In the genomic region with DNA sequence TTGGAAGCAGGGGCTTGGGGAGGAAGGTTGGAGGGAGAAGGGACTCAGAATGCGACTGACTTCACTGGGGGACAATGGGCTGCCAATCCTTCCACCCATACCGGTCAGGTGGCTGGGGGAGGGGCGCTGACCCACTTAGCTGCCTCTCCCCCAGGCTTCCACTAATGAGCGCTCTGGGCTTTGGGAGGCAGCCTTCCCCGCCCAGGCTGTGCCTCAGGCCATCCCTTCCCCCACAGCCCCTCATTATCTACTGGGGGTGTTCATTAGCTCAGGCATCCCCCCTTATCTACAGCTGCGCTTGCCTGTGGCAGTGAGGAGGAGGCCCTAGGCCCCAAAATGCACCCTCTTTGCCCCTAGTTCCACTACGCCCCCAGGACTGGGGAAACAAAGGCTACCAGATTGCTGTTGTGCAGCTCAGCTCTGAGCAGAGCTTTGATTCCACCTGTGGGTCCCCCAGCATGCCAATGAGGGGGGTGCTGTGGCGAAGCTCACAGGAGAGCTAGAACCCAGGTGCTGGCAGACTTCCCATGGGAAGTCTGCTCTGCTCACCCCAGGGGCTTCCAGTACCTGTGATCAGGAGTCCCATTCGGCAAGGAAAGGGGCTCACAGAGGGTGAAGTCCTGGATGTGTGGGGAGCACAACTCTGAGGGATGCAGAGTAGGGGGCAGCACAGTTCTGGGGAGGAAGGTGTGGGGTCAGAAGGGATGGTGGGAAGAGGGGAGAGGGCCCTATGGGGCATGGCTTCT, we compare ENCODE assay signal across 19 cellular contexts. TPM values are rescaled to one million over a fixed set of nuclear protein-coding genes. Genes with fewer than 3 reads are reported as not detected.
DNase-seq lines count a peak whose midpoint lies in the region; ATAC-seq and TF ChIP-seq lines count a peak whose summit lies in the region.
"Had no signal": no experiment of that assay in that cellular context is flagged by ENCODE, and none has a peak within 500 bp of the region (broad histone marks: within the 10 kb centered on the region; RNA-seq: fewer than 3 reads in every experiment).

No MANE protein-coding gene starts in this region.

- intact Hi-C loops in Right ventricle myocardium inferior (cut with DNase I) (no loop called here), left ventricle myocardium superior (cut with micrococcal nuclease) (no loop called here), lower lobe of right lung (cut with DNase I) (no loop called here), spleen (cut with DNase I; ENCODE audit: low total_unique reads) (loop anchor here (10.0 kb wide), 1 partner anchor 149 kb away; a partner anchor contains a TSS), testis (cut with DNase I; ENCODE audit: low total_unique reads) (no loop called here)

- TF ChIP-seq CTCF in WERI-Rb-1 (IDR thresholded peaks at IDR 0.05; ENCODE audit: low read depth, low read length) = no peak
- no peak for TF ChIP-seq CTCF in lower lobe of right lung (IDR thresholded peaks at IDR 0.05)
- no peak for TF ChIP-seq CTCF in spleen (IDR thresholded peaks at IDR 0.05 in 8 of 11, conservative IDR thresholded peaks at IDR 0.05 in 3 of 11)
- no peak for TF ChIP-seq CTCF in testis (IDR thresholded peaks at IDR 0.05)

- peaks cover 33% of the 10 kb centered on the region for H3K4me1 ChIP-seq in lower lobe of right lung
- H3K4me1 ChIP-seq in spleen = peaks cover 3 to 59% (median 31%) of the 10 kb centered on the region in 6 donors
- H3K4me1 ChIP-seq in testis = peaks cover 37% of the 10 kb centered on the region
- H3K4me1 ChIP-seq: SJSA1 had no signal

- H3K27me3 ChIP-seq in WERI-Rb-1 (ENCODE audit: insufficient read depth, low read depth, severe bottlenecking) (no peaks in the 10 kb centered on the region), lower lobe of right lung (ENCODE audit: low read depth) (no peaks in the 10 kb centered on the region), spleen (replicated peaks in 1 of 7) (no peaks in the 10 kb centered on the region), testis (no peaks in the 10 kb centered on the region)
- H3K27me3 ChIP-seq: SJSA1, upper lobe of left lung had no signal

- peak; percentile 16 for DNase-seq in Right ventricle myocardium inferior (ENCODE audit: missing footprints)
- DNase-seq in left ventricle myocardium superior = no peak
- DNase-seq in WERI-Rb-1 = peak; percentile 77
- peak; percentile 33 for DNase-seq in lower lobe of right lung
- peak; percentile 35 for DNase-seq in spleen
- DNase-seq in testis = no peak
- DNase-seq in NCI-H2227 treated with DMSO at 0.1 percent for 48 hours (lab: John Stamatoyannopoulos, UW) = no peak
- no peak for DNase-seq in SIG-M5 (lab: John Stamatoyannopoulos, UW)
- DNase-seq: activated CD4-positive, CD25-positive, alpha-beta regulatory T cell treated with anti-CD3 and anti-CD28 coated beads, Interleukin-2, amount 50 U/mL, for 72 hours; activated CD8-positive, alpha-beta memory T cell treated with anti-CD3 and anti-CD28 coated beads, Interleukin-2, amount 10 ng/mL, durations not matched to agents 7 days and 5 days; activated effector memory CD4-positive, alpha-beta T cell treated with anti-CD3 and anti-CD28 coated beads, Interleukin-2, amount 50 U/mL, for 16 hours; CD8-positive, alpha-beta memory T cell; cerebellar nuclear complex; DMS79 treated with DMSO at 0.1 percent for 48 hours; effector memory CD4-positive, alpha-beta T cell; NCI-H1694 treated with DMSO at 0.1 percent for 48 hours; stimulated activated naive CD4-positive, alpha-beta T cell treated with Interleukin-2 at 50 U/mL for 16 hours had no signal

- ATAC-seq in Right ventricle myocardium inferior (no peak), left ventricle myocardium superior (no peak), lower lobe of right lung (no peak)
- ATAC-seq: activated CD8-positive, alpha-beta memory T cell treated with anti-CD3 and anti-CD28 coated beads, Interleukin-2, amount 10 ng/mL, durations not matched to agents 7 days and 5 days had no signal

- peak overlapping the region; percentile 93 for H3K27ac ChIP-seq in WERI-Rb-1
- no peak overlapping the region for H3K27ac ChIP-seq in lower lobe of right lung
- H3K27ac ChIP-seq in spleen = no peak overlapping the region
- H3K27ac ChIP-seq in testis = no peak overlapping the region
- H3K27ac ChIP-seq: SJSA1, upper lobe of left lung had no signal

- peaks cover 8% of the 10 kb centered on the region for H3K36me3 ChIP-seq in WERI-Rb-1
- peaks cover 7% of the 10 kb centered on the region for H3K36me3 ChIP-seq in lower lobe of right lung
- peaks cover 0 to 29% (median 6%) of the 10 kb centered on the region in 6 donors for H3K36me3 ChIP-seq in spleen
- no peaks in the 10 kb centered on the region for H3K36me3 ChIP-seq in testis (ENCODE audit: low read depth, missing control alignments)

- TF ChIP-seq POLR2A in spleen (IDR thresholded peaks at IDR 0.05) (no peak), testis (IDR thresholded peaks at IDR 0.05) (no peak)

- H3K4me3 ChIP-seq in WERI-Rb-1 (ENCODE audit: low read depth, low read length) (no peak overlapping the region), lower lobe of right lung (no peak overlapping the region), spleen (no peak overlapping the region), testis (no peak overlapping the region)
- H3K4me3 ChIP-seq: SJSA1, upper lobe of left lung had no signal

- 74 to 86% (median 79%) methylated on average over 8 to 9 of the region's 9 CpGs for WGBS in spleen, 5 donors
- 48 to 78% methylated on average over 6 to 9 of the region's 9 CpGs for WGBS in testis, 2 donors

- H3K9me3 ChIP-seq in WERI-Rb-1 (ENCODE audit: severe bottlenecking) = no peaks in the 10 kb centered on the region
- no peaks in the 10 kb centered on the region for H3K9me3 ChIP-seq in lower lobe of right lung
- no peaks in the 10 kb centered on the region for H3K9me3 ChIP-seq in spleen
- H3K9me3 ChIP-seq in testis = no peaks in the 10 kb centered on the region
- H3K9me3 ChIP-seq: SJSA1, upper lobe of left lung had no signal

RNA-seq across cellular contexts. Expression of a gene that starts 29.4 kb away (rescaled TPM):
- total RNA-seq in Right ventricle myocardium inferior (12.3 TPM), left ventricle myocardium superior (11.4 TPM), lower lobe of right lung (44.7 TPM), spleen (100 to 1,000 TPM in 3 of 7 donors, 10 to 100 TPM in 4; 56.1 to 205 (median 98.8) TPM), testis (1 to 10 TPM; 6.9 to 8.3 TPM)
- polyA plus RNA-seq in spleen (10 to 100 TPM; 16.9 to 34.2 (median 31.7) TPM), testis (ENCODE audit: insufficient read depth, low read depth, low replicate concordance) (7.5 TPM)
- total RNA-seq: CD8-positive, alpha-beta memory T cell had no signal
- polyA plus RNA-seq: CD8-positive, alpha-beta memory T cell had no signal

RNA-seq across cellular contexts. Expression of a gene that starts 37.0 kb away (rescaled TPM):
- total RNA-seq in Right ventricle myocardium inferior (66.5 TPM), left ventricle myocardium superior (73.8 TPM), lower lobe of right lung (153 TPM), spleen (100 to 1,000 TPM; 196 to 381 (median 263) TPM), testis (100 to 1,000 TPM; 341 to 368 TPM)
- polyA plus RNA-seq in spleen (100 to 1,000 TPM in 2 of 3 donors, 10 to 100 TPM in 1; 79.2 to 190 (median 149) TPM), testis (ENCODE audit: insufficient read depth, low read depth, low replicate concordance) (214 TPM)

Comparison
In these comparisons a context has a peak if more than half of its experiments do, and no peak if none do; other contexts are left out.
1. DNase-seq: peak in Right ventricle myocardium inferior (single experiment), WERI-Rb-1 (single experiment), lower lobe of right lung (single experiment) and spleen (single experiment); none in left ventricle myocardium superior (single experiment), testis (single experiment), NCI-H2227 treated with DMSO at 0.1 percent for 48 hours (single experiment) and SIG-M5 (single experiment).